2 cellular contexts compared by ENCODE assay signal in genomic region chr7:38235606-38236005, GRCh38.
TF ChIP-seq lines count a peak whose summit lies in the region.

No MANE protein-coding gene starts in this region.

TF ChIP-seq in SK-N-SH treated with all-trans-retinoic acid at 6 μM for 48 hours, 23 proteins besides CTCF, POLR2A, EP300 and RAD21 (continued from another document):
- TF ChIP-seq ARNTL (CRISPR knock-in tag; IDR thresholded peaks at IDR 0.05; ENCODE audit: borderline replicate concordance, low read depth) (no peak), POU6F1 (CRISPR knock-in tag; IDR thresholded peaks at IDR 0.05; ENCODE audit: borderline replicate concordance, low read depth) (no peak), PATZ1 (CRISPR knock-in tag; IDR thresholded peaks at IDR 0.05; ENCODE audit: borderline replicate concordance) (no peak), ZFP3 (CRISPR knock-in tag; IDR thresholded peaks at IDR 0.05) (no peak), GLIS3 (CRISPR knock-in tag; IDR thresholded peaks at IDR 0.05) (no peak), ZFP30 (CRISPR knock-in tag; IDR thresholded peaks at IDR 0.05) (no peak), ZC3H10 (CRISPR knock-in tag; IDR thresholded peaks at IDR 0.05) (no peak), ZNF565 (CRISPR knock-in tag; conservative IDR thresholded peaks at IDR 0.05; ENCODE audit: low read depth) (no peak), ZNF8 (CRISPR knock-in tag; IDR thresholded peaks at IDR 0.05) (no peak), BACH2 (CRISPR knock-in tag; IDR thresholded peaks at IDR 0.05; ENCODE audit: borderline replicate concordance) (no peak)

TF ChIP-seq in GM23338, 12 proteins besides CTCF, POLR2A, EP300 and RAD21 (continued from another document):
- TF ChIP-seq ZNF462 (CRISPR knock-in tag; IDR thresholded peaks at IDR 0.05) (no peak), EZH2 (IDR thresholded peaks at IDR 0.05; ENCODE audit: low read depth, unreplicated experiment) (no peak), REST (IDR thresholded peaks at IDR 0.05; ENCODE audit: unreplicated experiment) (no peak), ZNF114 (CRISPR knock-in tag; IDR thresholded peaks at IDR 0.05) (no peak), POLR2AphosphoS5 (IDR thresholded peaks at IDR 0.05; ENCODE audit: low read depth) (no peak), NANOG (IDR thresholded peaks at IDR 0.05; ENCODE audit: borderline replicate concordance) (no peak), JUNB (IDR thresholded peaks at IDR 0.05; ENCODE audit: unreplicated experiment) (no peak)
TF ChIP-seq in GM23338: peak in this region for 0.
